ENCODE assay signal across 8 cellular contexts in the genomic region with DNA sequence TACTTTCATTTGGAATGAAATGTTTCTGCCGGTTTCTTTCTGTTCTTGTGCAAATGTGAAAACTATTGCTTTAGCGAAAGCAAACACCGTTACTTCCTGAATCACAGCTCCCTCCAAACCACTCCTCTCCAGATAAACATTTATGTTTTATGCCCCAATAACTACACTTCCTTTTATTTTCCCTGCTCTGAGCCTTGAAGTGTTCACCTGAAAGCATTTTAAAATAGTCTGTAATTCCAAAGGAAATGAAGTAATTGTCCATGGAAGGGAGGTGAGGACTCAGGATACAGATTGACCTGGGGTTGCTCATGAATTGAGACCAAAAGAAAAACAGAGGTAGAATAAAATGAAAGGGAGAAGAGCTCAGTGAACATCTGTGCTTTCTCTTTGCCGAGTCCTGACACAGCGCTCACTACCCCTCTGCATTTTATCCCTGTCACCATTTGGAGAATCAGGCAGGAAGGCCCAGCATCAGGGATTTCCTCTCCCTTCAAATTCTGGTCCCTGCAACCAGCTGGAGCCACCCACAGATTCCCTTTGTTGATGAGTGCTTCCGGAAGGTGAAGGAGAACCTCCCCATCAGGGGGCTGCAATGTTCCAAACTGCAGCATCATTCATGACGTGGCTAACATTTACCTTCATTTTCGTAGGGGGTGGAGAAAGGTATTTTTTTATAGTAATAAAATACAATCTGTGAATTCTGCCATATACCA.
DNase-seq lines count a peak whose midpoint lies in the region; ATAC-seq, FAIRE-seq and TF ChIP-seq lines count a peak whose summit lies in the region.

No MANE protein-coding gene starts in this region.

- no peak overlapping the region for H3K27ac ChIP-seq in CD4-positive, CD25-positive, alpha-beta regulatory T cell (ENCODE audit: insufficient read depth, low read length, poor library complexity, severe bottlenecking)
- peak overlapping the region; percentile 58 for H3K27ac ChIP-seq in naive thymus-derived CD4-positive, alpha-beta T cell (ENCODE audit: low read depth, low read length)

- peak overlapping the region in 1 of 4 donors; percentile 39 for H3K4me3 Mint-ChIP-seq in CD4-positive, CD25-positive, alpha-beta regulatory T cell
- peak overlapping the region in 9 of 10 donors; percentile 21 to 83 (median 76) for H3K4me3 Mint-ChIP-seq in naive thymus-derived CD4-positive, alpha-beta T cell

- no peak for DNase-seq in CD4-positive, CD25-positive, alpha-beta regulatory T cell
- DNase-seq in MG63 (no peak), astrocyte of the hippocampus (ENCODE audit: low read depth, low spot score) (peak; percentile 14), T-helper 2 cell (no peak), HTR-8/SVneo (ENCODE audit: insufficient read length, low spot score) (no peak), foreskin fibroblast (no peak), NAMALWA (ENCODE audit: low spot score) (no peak)
- peak in 2 of 9 donors; percentile 8 to 24 for DNase-seq in naive thymus-derived CD4-positive, alpha-beta T cell

- intact Hi-C loops in naive thymus-derived CD4-positive, alpha-beta T cell (cut with micrococcal nuclease): loop anchor here (2.0 to 10.0 kb wide), 6 partner anchors 14 to 1220 kb away; partner anchors contain the start of genes TMTC4 (in 2 of the 2), ERCC5 (in 1 of the 2) and TPP2 (in 1 of the 2)

- no peak for FAIRE-seq in HTR-8/SVneo (lab: Jason Lieb, UNC)

- H3K9me3 ChIP-seq in CD4-positive, CD25-positive, alpha-beta regulatory T cell (ENCODE audit: control insufficient read depth in 2 of 2, low read length in 2 of 2): no peaks in the 10 kb centered on the region
- H3K9me3 ChIP-seq in MG63: no peaks in the 10 kb centered on the region
- H3K9me3 ChIP-seq in naive thymus-derived CD4-positive, alpha-beta T cell (ENCODE audit: control insufficient read depth in 2 of 3, low read length in 3 of 3): no peaks in the 10 kb centered on the region

- H3K4me3 ChIP-seq in CD4-positive, CD25-positive, alpha-beta regulatory T cell (ENCODE audit: low read depth, low read length): peak overlapping the region; percentile 17
- H3K4me3 ChIP-seq in MG63: 0 out of 2 replicates have a peak overlapping the region, but pooled peaks have one; percentile 3
- peak overlapping the region; percentile 18 for H3K4me3 ChIP-seq in naive thymus-derived CD4-positive, alpha-beta T cell (ENCODE audit: low read length)
- no peak overlapping the region for H3K4me3 ChIP-seq in foreskin fibroblast (ENCODE audit: low read depth in 1 of 2, low read length in 2 of 2)

- H3K9me3 Mint-ChIP-seq in CD4-positive, CD25-positive, alpha-beta regulatory T cell: no peaks in the 10 kb centered on the region
- no peaks in the 10 kb centered on the region for H3K9me3 Mint-ChIP-seq in naive thymus-derived CD4-positive, alpha-beta T cell

- peak overlapping the region; percentile 19 to 49 (median 38) for H3K27ac Mint-ChIP-seq in CD4-positive, CD25-positive, alpha-beta regulatory T cell
- H3K27ac Mint-ChIP-seq in naive thymus-derived CD4-positive, alpha-beta T cell: peak overlapping the region in 8 of 9 donors; percentile 81 to 94 (median 86)

- H3K36me3 ChIP-seq in CD4-positive, CD25-positive, alpha-beta regulatory T cell (ENCODE audit: control insufficient read depth, insufficient read depth, low read length): no peaks in the 10 kb centered on the region
- H3K36me3 ChIP-seq in MG63: no peaks in the 10 kb centered on the region
- no peaks in the 10 kb centered on the region for H3K36me3 ChIP-seq in naive thymus-derived CD4-positive, alpha-beta T cell (ENCODE audit: control insufficient read depth in 2 of 3, insufficient read depth in 3 of 3, low read length in 3 of 3)

- POLR2A ChIA-PET in naive thymus-derived CD4-positive, alpha-beta T cell (lab: Charles Lee): interaction anchor here (0.9 to 1.2 kb wide), 2 partner anchors 70 to 1222 kb away, joined by 3 to 5 read pairs; partner anchors contain the start of gene ERCC5

- no peaks in the 10 kb centered on the region for H3K36me3 Mint-ChIP-seq in CD4-positive, CD25-positive, alpha-beta regulatory T cell
- peaks cover 0 to 2% (median 0%) of the 10 kb centered on the region in 5 donors for H3K36me3 Mint-ChIP-seq in naive thymus-derived CD4-positive, alpha-beta T cell

- CTCF ChIA-PET in naive thymus-derived CD4-positive, alpha-beta T cell (lab: Charles Lee): no interaction called here

- TF ChIP-seq CTCF in foreskin fibroblast (IDR thresholded peaks at IDR 0.05; ENCODE audit: low read depth, low read length): no peak

- ATAC-seq in CD4-positive, CD25-positive, alpha-beta regulatory T cell (ENCODE audit: low read depth in 2 of 2): no peak
- ATAC-seq in naive thymus-derived CD4-positive, alpha-beta T cell: no peak

- peaks cover 18% of the 10 kb centered on the region for H3K4me1 ChIP-seq in CD4-positive, CD25-positive, alpha-beta regulatory T cell (ENCODE audit: control insufficient read depth, insufficient read depth, low read length, poor library complexity, severe bottlenecking)
- H3K4me1 ChIP-seq in naive thymus-derived CD4-positive, alpha-beta T cell (ENCODE audit: control insufficient read depth in 2 of 2, insufficient read depth in 2 of 2, low read length in 2 of 2): peaks cover 29 to 33% of the 10 kb centered on the region in 2 donors

- no peaks in the 10 kb centered on the region for H3K27me3 Mint-ChIP-seq in CD4-positive, CD25-positive, alpha-beta regulatory T cell
- peaks cover 0 to 19% (median 0%) of the 10 kb centered on the region in 5 donors for H3K27me3 Mint-ChIP-seq in naive thymus-derived CD4-positive, alpha-beta T cell

- H3K4me1 Mint-ChIP-seq in CD4-positive, CD25-positive, alpha-beta regulatory T cell: peaks cover 7 to 43% (median 26%) of the 10 kb centered on the region in 4 donors
- peaks cover 9 to 49% (median 48%) of the 10 kb centered on the region in 7 donors for H3K4me1 Mint-ChIP-seq in naive thymus-derived CD4-positive, alpha-beta T cell

- no peaks in the 10 kb centered on the region for H3K27me3 ChIP-seq in CD4-positive, CD25-positive, alpha-beta regulatory T cell (ENCODE audit: control insufficient read depth, insufficient read depth, low read length)
- no peaks in the 10 kb centered on the region for H3K27me3 ChIP-seq in MG63
- no peaks in the 10 kb centered on the region for H3K27me3 ChIP-seq in naive thymus-derived CD4-positive, alpha-beta T cell (ENCODE audit: control insufficient read depth in 2 of 2, insufficient read depth in 2 of 2, low read length in 2 of 2)

Comparison
In these comparisons a context has a peak if more than half of its experiments do, and no peak if none do; other contexts are left out.
1. H3K4me3 ChIP-seq: peak in CD4-positive, CD25-positive, alpha-beta regulatory T cell (single experiment), MG63 (single experiment) and naive thymus-derived CD4-positive, alpha-beta T cell (single experiment); none in foreskin fibroblast (0 of 2).